In genomic region chr19:35468637-35469036, GRCh38 we compare ENCODE assay signal across 8 cellular contexts. TPM values are rescaled to one million over a fixed set of nuclear protein-coding genes. Genes with fewer than 3 reads are reported as not detected.
A peak's percentile ranks its signal among the peaks of the same experiment; 100 is the strongest.
DNase-seq lines count a peak whose midpoint lies in the region; ATAC-seq and TF ChIP-seq lines count a peak whose summit lies in the region.

No MANE protein-coding gene starts in this region.

- intact Hi-C loops in psoas muscle (cut with DNase I), result loop anchor here (10.0 kb wide), 1 partner anchor 114 kb away; the partner anchor contains the start of gene FFAR3 (in 2 of the 2)

- H3K36me3 ChIP-seq in psoas muscle (ENCODE audit: insufficient read depth in 1 of 2, low read depth in 1 of 2), result no peaks in the 10 kb centered on the region

- H3K9me3 ChIP-seq in psoas muscle, result no peaks in the 10 kb centered on the region

- H3K4me1 ChIP-seq in psoas muscle, result no peaks in the 10 kb centered on the region

- H3K27me3 ChIP-seq in psoas muscle (ENCODE audit: insufficient read depth in 3 of 3, low read length in 2 of 3), result peaks cover 0 to 6% (median 0%) of the 10 kb centered on the region in 3 donors

- peak; percentile 10 for DNase-seq in NCI-H1092 treated with DMSO at 0.1 percent for 48 hours (lab: John Stamatoyannopoulos, UW)
- no peak for DNase-seq in NCI-H1092 (lab: John Stamatoyannopoulos, UW)
- DNase-seq in HFF-Myc (ENCODE audit: extremely low read depth, low read depth), result no peak
- DNase-seq in NCI-H460 (ENCODE audit: extremely low read depth, low read depth), result peak; percentile 20
- DNase-seq in activated T-cell treated with anti-CD3 and anti-CD28 coated beads for 24 hours (ENCODE audit: low read depth), result peak; percentile 42
- DNase-seq in foreskin fibroblast, result peak; percentile 8 to 34
- no peak for DNase-seq in psoas muscle

- H3K27ac ChIP-seq in psoas muscle, result no peak overlapping the region

- H3K4me3 ChIP-seq in HFF-Myc (replicated peaks; ENCODE audit: low read depth, low read length) (no peak overlapping the region), foreskin fibroblast (ENCODE audit: low read depth in 1 of 2, low read length in 2 of 2) (no peak overlapping the region), psoas muscle (no peak overlapping the region)

- 34 to 47% (median 44%) methylated on average over 2 of the region's 2 CpGs for WGBS in psoas muscle, 3 donors

- TF ChIP-seq CTCF in HFF-Myc (IDR thresholded peaks at IDR 0.05; ENCODE audit: low read depth, low read length, missing control alignments) (peak; percentile 51), foreskin fibroblast (IDR thresholded peaks at IDR 0.05; ENCODE audit: low read depth, low read length) (peak; percentile 58), psoas muscle (IDR thresholded peaks at IDR 0.05) (peak; percentile 41)

- ATAC-seq in psoas muscle (no peak), HG02623 (IDR thresholded peaks at IDR 0.05; ENCODE audit: unreplicated experiment) (no peak)

RNA-seq across cellular contexts. Expression of gene FFAR2, which starts 20.6 kb away (rescaled TPM):
- total RNA-seq in NCI-H460 (2014; rRNA removed; shearing (Covaris generic)), result not detected in 2 replicates
- not detected in 2 replicates for polyA plus RNA-seq in NCI-H460 (2014; cell fraction: nucleus; rRNA removed)
- under 1 TPM in 3 of 4 donors, not detected in 1; 0.13 to 0.47 (median 0.41) TPM for total RNA-seq in psoas muscle
- under 1 TPM; 0.07 to 0.16 (median 0.08) TPM for polyA plus RNA-seq in psoas muscle

RNA-seq across cellular contexts. Expression of gene KRTDAP, which starts 21.6 kb away (rescaled TPM):
- total RNA-seq in NCI-H460 (2014; rRNA removed; shearing (Covaris generic)), result not detected in 2 replicates
- polyA plus RNA-seq in NCI-H460 (2014; cell fraction: nucleus; rRNA removed), result not detected in 2 replicates
- total RNA-seq in psoas muscle, result not detected
- not detected for polyA plus RNA-seq in psoas muscle

RNA-seq across cellular contexts. Expression of gene DMKN, which starts 44.8 kb away (rescaled TPM):
- total RNA-seq in NCI-H460 (2014; rRNA removed; shearing (Covaris generic)), result 0.40 TPM in 1 of 2 replicates, not detected in the other
- polyA plus RNA-seq in NCI-H460 (2014; cell fraction: nucleus; rRNA removed), result 0.08 TPM in 1 of 2 replicates, not detected in the other
- under 1 TPM in 3 of 4 donors, not detected in 1; 0.44 to 0.63 (median 0.45) TPM for total RNA-seq in psoas muscle
- under 1 TPM; 0.21 to 0.77 (median 0.73) TPM for polyA plus RNA-seq in psoas muscle

RNA-seq across cellular contexts. Expression of gene SBSN, which starts 59.5 kb away (rescaled TPM):
- total RNA-seq in NCI-H460 (2014; rRNA removed; shearing (Covaris generic)), result not detected in 2 replicates
- polyA plus RNA-seq in NCI-H460 (2014; cell fraction: nucleus; rRNA removed), result not detected in 2 replicates
- total RNA-seq in psoas muscle, result not detected
- polyA plus RNA-seq in psoas muscle, result under 1 TPM in 1 of 3 donors, not detected in 2; 0.09 TPM

Comparison
In these comparisons a context has a peak if more than half of its experiments do, and no peak if none do; other contexts are left out.
1. DNase-seq: peak in NCI-H1092 treated with DMSO at 0.1 percent for 48 hours (single experiment), NCI-H460 (single experiment), activated T-cell treated with anti-CD3 and anti-CD28 coated beads for 24 hours (single experiment) and foreskin fibroblast (2 of 2); none in NCI-H1092 (single experiment), HFF-Myc (single experiment) and psoas muscle (0 of 2).
2. Peak in every context shown above with its lines, with median percentiles within 50 percentile points of each other: CTCF ChIP-seq.